Comparison of ENCODE assay signal across 5 cellular contexts in the genomic region with DNA sequence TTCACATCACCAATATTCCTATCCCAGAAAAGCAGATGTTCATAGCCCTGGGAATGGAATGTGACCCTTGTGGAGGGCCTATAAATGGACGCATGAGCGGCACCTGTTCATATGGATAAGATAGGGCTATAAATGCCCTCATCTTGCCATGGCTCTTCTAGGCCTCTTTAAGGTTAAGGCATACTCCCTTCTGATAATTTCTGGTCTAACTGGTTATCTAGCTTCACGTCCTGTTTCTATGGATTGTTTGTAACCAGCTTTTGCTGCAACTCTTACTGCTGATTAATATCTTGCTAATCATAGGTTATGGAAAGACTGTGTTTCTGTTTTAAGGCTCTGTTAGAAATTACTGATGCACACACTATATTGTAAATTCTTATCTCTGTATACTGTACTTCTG. TPM values are rescaled to one million over a fixed set of nuclear protein-coding genes. Genes with fewer than 3 reads are reported as not detected.
"Had no signal": no experiment of that assay in that cellular context is flagged by ENCODE, and none has a peak within 500 bp of the region (broad histone marks: within the 10 kb centered on the region; RNA-seq: fewer than 3 reads in every experiment).

No MANE protein-coding gene starts in this region.

RNA-seq across cellular contexts. Expression of a gene that starts 32.2 kb away (rescaled TPM):
- total RNA-seq: H4, HepG2 had no signal
- polyA plus RNA-seq: IgD-negative memory B cell had no signal

RNA-seq across cellular contexts. Expression of a gene that starts 48.8 kb away (rescaled TPM):
- total RNA-seq: GM23248, HT1080 had no signal
- polyA plus RNA-seq: GM23248 had no signal
